In genomic region chr20:10603971-10604864, GRCh38 we compare ENCODE assay signal across 8 cellular contexts.
A peak's percentile ranks its signal among the peaks of the same experiment; 100 is the strongest.
DNase-seq lines count a peak whose midpoint lies in the region; ATAC-seq lines count a peak whose summit lies in the region.

No MANE protein-coding gene starts in this region.

- H3K36me3 ChIP-seq in mesenchymal stem cell (ENCODE audit: control insufficient read depth in 1 of 2, insufficient read depth in 2 of 2, low read depth in 1 of 2, low read length in 2 of 2) (no peaks in the 10 kb centered on the region), aorta (ENCODE audit: control insufficient read depth in 1 of 2, insufficient read depth in 2 of 2, low read length in 1 of 2) (no peaks in the 10 kb centered on the region)

- DNase-seq in stimulated activated naive CD8-positive, alpha-beta T cell treated with anti-CD3 and anti-CD28 coated beads, Interleukin-15, Interleukin-2, amounts not matched to agents 100 U/mL and 50 U/mL, for 24 hours, result no peak
- DNase-seq in ecto neural progenitor cell (ENCODE audit: low spot score) (peak; percentile 71), mesenchymal stem cell (peak; percentile 92), aorta (peak; percentile 77 to 78), NOMO-1 (lab: John Stamatoyannopoulos, UW; ENCODE audit: unreplicated experiment in 2 of 2) (no peak), NCI-H2227 treated with DMSO at 0.1 percent for 48 hours (lab: John Stamatoyannopoulos, UW) (no peak), inferior parietal cortex (ENCODE audit: extremely low spot score) (no peak)

- peak overlapping the region; percentile 42 for H3K9ac ChIP-seq in mesenchymal stem cell (ENCODE audit: low read length)

- H3K27ac Mint-ChIP-seq in stimulated activated naive CD8-positive, alpha-beta T cell treated with anti-CD3 and anti-CD28 coated beads, Interleukin-15, Interleukin-2, amounts not matched to agents 100 ng/mL and 50 ng/mL, for 24 hours, result peak overlapping the region; percentile 50

- no peak overlapping the region for H2BK120ac ChIP-seq in mesenchymal stem cell (ENCODE audit: low read depth, low read length)

- H3K27me3 Mint-ChIP-seq in stimulated activated naive CD8-positive, alpha-beta T cell treated with anti-CD3 and anti-CD28 coated beads, Interleukin-15, Interleukin-2, amounts not matched to agents 100 ng/mL and 50 ng/mL, for 24 hours, result no peaks in the 10 kb centered on the region

- peak overlapping the region; percentile 57 for H2AK5ac ChIP-seq in mesenchymal stem cell (ENCODE audit: low read length, severe bottlenecking)

- peak overlapping the region; percentile 74 to 96 for H3K18ac ChIP-seq in mesenchymal stem cell (ENCODE audit: low read depth in 1 of 2, low read length in 2 of 2)

- peaks cover 28% of the 10 kb centered on the region for H3K36me3 Mint-ChIP-seq in stimulated activated naive CD8-positive, alpha-beta T cell treated with anti-CD3 and anti-CD28 coated beads, Interleukin-15, Interleukin-2, amounts not matched to agents 100 ng/mL and 50 ng/mL, for 24 hours (ENCODE audit: low read depth)

- H3K23ac ChIP-seq in mesenchymal stem cell (ENCODE audit: low read length in 2 of 2), result peak overlapping the region in 1 of 2 experiments; percentile 57

- H2BK15ac ChIP-seq in mesenchymal stem cell (ENCODE audit: low read depth, poor library complexity, severe bottlenecking), result no peak overlapping the region

- peak overlapping the region; percentile 70 to 99 for H2BK12ac ChIP-seq in mesenchymal stem cell (ENCODE audit: low read length in 2 of 2)

- peak overlapping the region; percentile 4 for H3K4me2 ChIP-seq in mesenchymal stem cell (ENCODE audit: low read length, poor library complexity, severe bottlenecking)

- H3K9me3 ChIP-seq in mesenchymal stem cell (ENCODE audit: control insufficient read depth, low read length) (no peaks in the 10 kb centered on the region), aorta (ENCODE audit: control insufficient read depth, low read length) (no peaks in the 10 kb centered on the region)

- no peak overlapping the region for H4K91ac ChIP-seq in mesenchymal stem cell (ENCODE audit: low read length)

- 24% methylated on average over 8 of the region's 8 CpGs for WGBS in mesenchymal stem cell
- WGBS in aorta, 2 donors, result 5 to 7% methylated on average over 8 of the region's 8 CpGs

- ATAC-seq in stimulated activated naive CD8-positive, alpha-beta T cell treated with anti-CD3 and anti-CD28 coated beads, Interleukin-15, Interleukin-2, amounts not matched to agents 100 U/mL and 50 U/mL, for 24 hours, result no peak
- peak; percentile 94 for ATAC-seq in aorta (ENCODE audit: low FRiP score)

- no peak overlapping the region for H3K4me3 Mint-ChIP-seq in stimulated activated naive CD8-positive, alpha-beta T cell treated with anti-CD3 and anti-CD28 coated beads, Interleukin-15, Interleukin-2, amounts not matched to agents 100 ng/mL and 50 ng/mL, for 24 hours

- H3K79me1 ChIP-seq in mesenchymal stem cell (replicated peaks; ENCODE audit: low read length, poor library complexity, severe bottlenecking), result no peaks in the 10 kb centered on the region

- peak overlapping the region; percentile 36 for H2AFZ ChIP-seq in mesenchymal stem cell (ENCODE audit: low read depth, low read length)

- peak overlapping the region; percentile 63 for H3K27ac ChIP-seq in mesenchymal stem cell (ENCODE audit: low read length, poor library complexity, severe bottlenecking)
- peak overlapping the region; percentile 100 for H3K27ac ChIP-seq in aorta (ENCODE audit: low read depth in 1 of 2, low read length in 2 of 2)

- intact Hi-C loops in aorta (cut with DNase I), result loop anchor here (1.0 to 2.0 kb wide), 3 partner anchors 13 to 63 kb away; no protein-coding TSS in a partner anchor

- peak overlapping the region in 1 of 2 experiments; percentile 72 for H3K4ac ChIP-seq in mesenchymal stem cell (ENCODE audit: low read depth in 1 of 2, low read length in 2 of 2)

- peaks cover 8% of the 10 kb centered on the region for H3K4me1 ChIP-seq in mesenchymal stem cell (ENCODE audit: control insufficient read depth, insufficient read depth, low read depth, low read length)
- peaks cover 3 to 16% of the 10 kb centered on the region in 2 donors for H3K4me1 ChIP-seq in aorta (ENCODE audit: control insufficient read depth in 1 of 2, insufficient read depth in 2 of 2, low read length in 2 of 2)

- H4K8ac ChIP-seq in mesenchymal stem cell (ENCODE audit: low read length), result no peak overlapping the region

- H2BK5ac ChIP-seq in mesenchymal stem cell (ENCODE audit: low read depth, low read length, poor library complexity, severe bottlenecking), result no peak overlapping the region

- H3K14ac ChIP-seq in mesenchymal stem cell (ENCODE audit: low read length in 2 of 2), result no peak overlapping the region

- H3K4me3 ChIP-seq in mesenchymal stem cell (ENCODE audit: insufficient read depth in 1 of 2, low read depth in 1 of 2, low read length in 2 of 2) (peak overlapping the region in 1 of 2 experiments; percentile 46), aorta (ENCODE audit: low read length in 2 of 2) (peak overlapping the region in 1 of 2 donors; percentile 54)

- H3K27me3 ChIP-seq in mesenchymal stem cell (ENCODE audit: control insufficient read depth in 1 of 2, insufficient read depth in 1 of 2, low read length in 2 of 2) (no peaks in the 10 kb centered on the region), aorta (ENCODE audit: control insufficient read depth in 1 of 2, insufficient read depth in 2 of 2, low read length in 1 of 2) (no peaks in the 10 kb centered on the region)

- peaks cover 28% of the 10 kb centered on the region for H3K4me1 Mint-ChIP-seq in stimulated activated naive CD8-positive, alpha-beta T cell treated with anti-CD3 and anti-CD28 coated beads, Interleukin-15, Interleukin-2, amounts not matched to agents 100 ng/mL and 50 ng/mL, for 24 hours (ENCODE audit: low read depth)

- H3K9me3 Mint-ChIP-seq in stimulated activated naive CD8-positive, alpha-beta T cell treated with anti-CD3 and anti-CD28 coated beads, Interleukin-15, Interleukin-2, amounts not matched to agents 100 ng/mL and 50 ng/mL, for 24 hours, result no peaks in the 10 kb centered on the region

Comparison
In these comparisons a context has a peak if more than half of its experiments do, and no peak if none do; other contexts are left out.
1. DNase-seq: peak in ecto neural progenitor cell (single experiment), mesenchymal stem cell (single experiment) and aorta (2 of 2); none in stimulated activated naive CD8-positive, alpha-beta T cell treated with anti-CD3 and anti-CD28 coated beads, Interleukin-15, Interleukin-2, amounts not matched to agents 100 U/mL and 50 U/mL, for 24 hours (single experiment), NOMO-1 (0 of 2), NCI-H2227 treated with DMSO at 0.1 percent for 48 hours (single experiment) and inferior parietal cortex (single experiment).